In genomic region chr16:778447-778846, GRCh38 we compare ENCODE assay signal across 3 cellular contexts.
A peak's percentile ranks its signal among the peaks of the same experiment; 100 is the strongest.
TF ChIP-seq lines count a peak whose summit lies in the region.

No MANE protein-coding gene starts in this region.

TF ChIP-seq in HEK293, 187 proteins besides CTCF, POLR2A, EP300 and RAD21:
- TF ChIP-seq ZNF585B (tag by site-specific recombination; IDR thresholded peaks at IDR 0.05) (no peak), SP2 (tag by site-specific recombination; IDR thresholded peaks at IDR 0.05) (peak; percentile 30; the same call in 1 of the 2 replicates), GLIS2 (tag by site-specific recombination; IDR thresholded peaks at IDR 0.05) (peak; percentile 50; the same call in 1 of the 2 replicates), ZNF266 (tag by site-specific recombination; IDR thresholded peaks at IDR 0.05; ENCODE audit: low read depth) (no peak), ZNF121 (tag by site-specific recombination; IDR thresholded peaks at IDR 0.05) (no peak), SETDB1 (IDR thresholded peaks at IDR 0.05; ENCODE audit: insufficient read length, low read length) (no peak), ZNF623 (tag by site-specific recombination; IDR thresholded peaks at IDR 0.05) (no peak), KLF9 (tag by site-specific recombination; IDR thresholded peaks at IDR 0.05; ENCODE audit: low read depth) (no peak), ZNF341 (tag by site-specific recombination; IDR thresholded peaks at IDR 0.05; ENCODE audit: low read depth) (0 out of 2 replicates have a peak, but pooled peaks have one; percentile 21), HIC1 (tag by site-specific recombination; IDR thresholded peaks at IDR 0.05) (peak; percentile 68; the same call in 1 of the 2 replicates), ZBTB6 (tag by site-specific recombination; IDR thresholded peaks at IDR 0.05) (no peak)

TF ChIP-seq in K562, 482 proteins besides CTCF, POLR2A, EP300 and RAD21:
- TF ChIP-seq ZC3H4 (CRISPR knock-in tag; IDR thresholded peaks at IDR 0.05; ENCODE audit: borderline replicate concordance) (0 out of 2 replicates have a peak, but pooled peaks have one; percentile 34), E2F6 (IDR thresholded peaks at IDR 0.05; ENCODE audit: borderline replicate concordance in 1 of 2, extremely low read depth in 1 of 2, insufficient read depth in 1 of 2, insufficient read length in 1 of 2, low read depth in 1 of 2, low read length in 1 of 2, poor library complexity in 1 of 2, severe bottlenecking in 1 of 2) (no peak), ZNF740 (CRISPR knock-in tag; IDR thresholded peaks at IDR 0.05) (0 out of 2 replicates have a peak, but pooled peaks have one; percentile 9), ZNF740 (tag; IDR thresholded peaks at IDR 0.05) (no peak), HEY1 (CRISPR knock-in tag; IDR thresholded peaks at IDR 0.05; ENCODE audit: borderline replicate concordance) (no peak)

TF ChIP-seq in GM23338, 12 proteins besides CTCF, POLR2A, EP300 and RAD21:
- no peak for TF ChIP-seq ZNF462 (CRISPR knock-in tag; IDR thresholded peaks at IDR 0.05)
- TF ChIP-seq CREB1 (CRISPR knock-in tag; IDR thresholded peaks at IDR 0.05; ENCODE audit: low read depth): no peak
- TF ChIP-seq JUNB (IDR thresholded peaks at IDR 0.05; ENCODE audit: unreplicated experiment): no peak
- TF ChIP-seq POLR2AphosphoS5 (IDR thresholded peaks at IDR 0.05; ENCODE audit: low read depth): no peak
- no peak for TF ChIP-seq STAT1 (IDR thresholded peaks at IDR 0.05; ENCODE audit: unreplicated experiment)
- TF ChIP-seq ETS1 (IDR thresholded peaks at IDR 0.05): no peak
- TF ChIP-seq EZH2 (IDR thresholded peaks at IDR 0.05; ENCODE audit: low read depth, unreplicated experiment): no peak
- no peak for TF ChIP-seq EZH2phosphoT487 (IDR thresholded peaks at IDR 0.05; ENCODE audit: unreplicated experiment)
